ENCODE assay signal across 11 cellular contexts in genomic region chr15:64912379-64912778, GRCh38. TPM values are rescaled to one million over a fixed set of nuclear protein-coding genes. Genes with fewer than 3 reads are reported as not detected.
A peak's percentile ranks its signal among the peaks of the same experiment; 100 is the strongest.
DNase-seq lines count a peak whose midpoint lies in the region; ATAC-seq lines count a peak whose summit lies in the region.
"Had no signal": no experiment of that assay in that cellular context is flagged by ENCODE, and none has a peak within 500 bp of the region (broad histone marks: within the 10 kb centered on the region; RNA-seq: fewer than 3 reads in every experiment).

No MANE protein-coding gene starts in this region.

- H3K4me1 ChIP-seq in adipocyte (ENCODE audit: control insufficient read depth, insufficient read depth, low read length) = peaks cover 7% of the 10 kb centered on the region
- H3K4me1 ChIP-seq in stomach smooth muscle (ENCODE audit: control insufficient read depth, insufficient read depth, low read length) = peaks cover 11% of the 10 kb centered on the region

- H3K4me3 ChIP-seq in adipocyte (ENCODE audit: low read length) (peak overlapping the region; percentile 85), stomach smooth muscle (ENCODE audit: low read length in 2 of 2) (peak overlapping the region; percentile 77 to 82)

- H3K27ac Mint-ChIP-seq in immature natural killer cell = no peak overlapping the region
- no peak overlapping the region for H3K27ac Mint-ChIP-seq in activated CD8-positive, alpha-beta memory T cell treated with anti-CD3 and anti-CD28 coated beads, Interleukin-2, amount 10 ng/mL, durations not matched to agents 7 days and 5 days

- peak overlapping the region; percentile 74 for H3K9ac ChIP-seq in adipocyte (ENCODE audit: low read length)
- H3K9ac ChIP-seq in stomach smooth muscle (ENCODE audit: low read length in 2 of 2) = no peak overlapping the region

- peaks cover 8 to 12% of the 10 kb centered on the region in 2 donors for H3K4me1 Mint-ChIP-seq in immature natural killer cell
- peaks cover 38% of the 10 kb centered on the region for H3K4me1 Mint-ChIP-seq in activated CD8-positive, alpha-beta memory T cell treated with anti-CD3 and anti-CD28 coated beads, Interleukin-2, amount 10 ng/mL, durations not matched to agents 7 days and 5 days

- no peak overlapping the region for H3K27ac ChIP-seq in stomach smooth muscle (ENCODE audit: low read length)
- H3K27ac ChIP-seq: 22Rv1, neutrophil had no signal

- H3K36me3 Mint-ChIP-seq in immature natural killer cell = peaks cover 0 to 3% (median 0%) of the 10 kb centered on the region in 3 donors
- no peaks in the 10 kb centered on the region for H3K36me3 Mint-ChIP-seq in activated CD8-positive, alpha-beta memory T cell treated with anti-CD3 and anti-CD28 coated beads, Interleukin-2, amount 10 ng/mL, durations not matched to agents 7 days and 5 days

- ATAC-seq in HG03521 (IDR thresholded peaks at IDR 0.05; ENCODE audit: unreplicated experiment) = no peak
- no peak for ATAC-seq in activated CD8-positive, alpha-beta memory T cell treated with anti-CD3 and anti-CD28 coated beads, Interleukin-2, amount 10 ng/mL, durations not matched to agents 7 days and 5 days

- H3K9me3 ChIP-seq in adipocyte (ENCODE audit: control insufficient read depth, low read length) (no peaks in the 10 kb centered on the region), stomach smooth muscle (ENCODE audit: control insufficient read depth in 2 of 2, low read length in 2 of 2) (no peaks in the 10 kb centered on the region)
- H3K9me3 ChIP-seq: neutrophil had no signal

- H3K36me3 ChIP-seq in adipocyte (ENCODE audit: control insufficient read depth, insufficient read depth, low read length, severe bottlenecking) (no peaks in the 10 kb centered on the region), stomach smooth muscle (ENCODE audit: control insufficient read depth in 2 of 2, insufficient read depth in 2 of 2, low read length in 2 of 2) (no peaks in the 10 kb centered on the region)
- H3K36me3 ChIP-seq: neutrophil had no signal

- peak overlapping the region; percentile 33 to 64 (median 55) for H3K4me3 Mint-ChIP-seq in immature natural killer cell
- no peak overlapping the region for H3K4me3 Mint-ChIP-seq in activated CD8-positive, alpha-beta memory T cell treated with anti-CD3 and anti-CD28 coated beads, Interleukin-2, amount 10 ng/mL, durations not matched to agents 7 days and 5 days

- H3K9me3 Mint-ChIP-seq in immature natural killer cell = no peaks in the 10 kb centered on the region
- H3K9me3 Mint-ChIP-seq in activated CD8-positive, alpha-beta memory T cell treated with anti-CD3 and anti-CD28 coated beads, Interleukin-2, amount 10 ng/mL, durations not matched to agents 7 days and 5 days (ENCODE audit: low read depth) = no peaks in the 10 kb centered on the region

- H3K27me3 Mint-ChIP-seq in immature natural killer cell (ENCODE audit: low read depth in 3 of 3) = peaks cover 2 to 5% (median 2%) of the 10 kb centered on the region in 3 donors
- peaks cover 13% of the 10 kb centered on the region for H3K27me3 Mint-ChIP-seq in activated CD8-positive, alpha-beta memory T cell treated with anti-CD3 and anti-CD28 coated beads, Interleukin-2, amount 10 ng/mL, durations not matched to agents 7 days and 5 days

- CTCF ChIA-PET in activated CD8-positive, alpha-beta memory T cell treated with anti-CD3 and anti-CD28 coated beads, Interleukin-2, amount 10 ng/mL, durations not matched to agents 7 days and 5 days (lab: Charles Lee) = interaction anchor here (1.1 to 1.4 kb wide), 4 partner anchors 8 to 77 kb away, joined by 3 to 4 read pairs (median 4); no protein-coding TSS in a partner anchor

- H3K27me3 ChIP-seq in adipocyte (replicated peaks; ENCODE audit: control insufficient read depth, insufficient read depth, low read length) (no peaks in the 10 kb centered on the region), stomach smooth muscle (ENCODE audit: control insufficient read depth in 1 of 2, insufficient read depth in 2 of 2, low read length in 2 of 2) (no peaks in the 10 kb centered on the region)

- peak; percentile 43 for DNase-seq in DMS53 (lab: John Stamatoyannopoulos, UW)
- no peak for DNase-seq in DMS53 treated with DMSO at 0.1 percent for 48 hours (lab: John Stamatoyannopoulos, UW; ENCODE audit: unreplicated experiment)
- no peak for DNase-seq in adipocyte (ENCODE audit: low read depth)
- DNase-seq in immature natural killer cell = no peak
- DNase-seq in iPS-NIHi7 (ENCODE audit: extremely low spot score) = no peak
- no peak for DNase-seq in activated CD8-positive, alpha-beta memory T cell treated with anti-CD3 and anti-CD28 coated beads, Interleukin-2, amount 10 ng/mL, durations not matched to agents 7 days and 5 days
- DNase-seq: effector CD4-positive, alpha-beta T cell had no signal

RNA-seq across cellular contexts. Expression of gene ANKDD1A, which starts 0.7 kb away (rescaled TPM):
- polyA plus RNA-seq in immature natural killer cell = 1 to 10 TPM; 1.5 to 3.1 (median 2.3) TPM
- total RNA-seq in activated CD8-positive, alpha-beta memory T cell treated with anti-CD3 and anti-CD28 coated beads, Interleukin-2, amount 10 ng/mL, durations not matched to agents 7 days and 5 days = 10 to 100 TPM; 13.4 to 24.4 TPM
